In the genomic region with DNA sequence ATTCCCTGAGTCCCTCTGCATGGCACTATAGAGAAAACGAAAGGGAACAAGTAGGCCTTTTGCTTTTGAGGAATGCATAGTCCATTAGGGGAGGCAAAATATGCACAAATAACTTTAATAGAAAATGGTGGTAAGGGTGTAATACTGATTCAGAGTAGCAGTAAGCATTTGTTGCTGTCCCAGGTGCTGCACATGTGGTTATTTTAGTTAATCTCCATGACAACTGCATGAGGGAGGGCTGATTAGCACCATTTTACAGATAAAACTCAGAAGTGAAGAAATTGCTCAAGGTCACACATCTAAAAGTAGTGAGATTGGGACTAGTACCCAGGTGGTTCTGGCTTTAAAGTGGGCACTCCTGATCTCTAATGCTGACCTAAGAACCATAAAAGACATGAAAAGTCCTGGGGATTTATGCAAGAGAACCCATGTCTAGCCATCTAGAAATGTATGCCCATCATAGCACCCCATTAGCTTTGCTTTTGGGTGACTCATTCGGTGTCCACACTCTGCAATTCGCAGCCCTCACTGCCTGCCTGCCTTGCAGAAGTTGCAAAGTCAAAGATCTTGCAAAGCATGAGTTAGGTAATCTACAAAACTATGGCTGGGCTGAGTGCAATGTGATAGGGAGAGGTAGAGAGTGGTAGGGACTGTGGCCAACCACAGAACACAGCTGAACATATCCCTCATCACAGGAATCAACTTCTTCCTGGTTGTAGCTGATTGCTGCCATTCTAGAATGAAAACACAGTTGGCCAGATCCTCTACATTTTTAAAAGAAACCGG, we compare ENCODE assay signal across 17 cellular contexts.
"Had no signal": no experiment of that assay in that cellular context is flagged by ENCODE, and none has a peak within 500 bp of the region (broad histone marks: within the 10 kb centered on the region; RNA-seq: fewer than 3 reads in every experiment).

No MANE protein-coding gene starts in this region.

- ATAC-seq: activated CD8-positive, alpha-beta T cell treated with anti-CD3 and anti-CD28 coated beads, Interleukin-2, amount 10 ng/mL, durations not matched to agents 7 days and 5 days; foreskin keratinocyte; mucosa of descending colon; stimulated activated naive CD8-positive, alpha-beta T cell treated with anti-CD3 and anti-CD28 coated beads, Interleukin-15, Interleukin-2, amounts not matched to agents 100 U/mL and 50 U/mL, for 24 hours; upper lobe of right lung had no signal

- H3K4me1 ChIP-seq: ascending aorta, foreskin keratinocyte, upper lobe of right lung had no signal

- H3K4me3 Mint-ChIP-seq: activated CD8-positive, alpha-beta T cell treated with anti-CD3 and anti-CD28 coated beads, Interleukin-2, amount 10 ng/mL, durations not matched to agents 7 days and 5 days; activated T-helper 1 cell treated with anti-CD3 and anti-CD28 coated beads, Interleukin-12 subunit alpha, Interleukin-12 subunit beta, Interleukin-2, Interleukin-4 antibody, amounts not matched to agents 30 ng/mL and 10 ng/mL and 1 ng/mL, durations not matched to agents 14 hours and 24 hours and 36 hours; immature natural killer cell; nephron had no signal

- H3K27ac Mint-ChIP-seq: activated CD8-positive, alpha-beta T cell treated with anti-CD3 and anti-CD28 coated beads, Interleukin-2, amount 10 ng/mL, durations not matched to agents 7 days and 5 days; activated T-helper 1 cell treated with anti-CD3 and anti-CD28 coated beads, Interleukin-12 subunit alpha, Interleukin-12 subunit beta, Interleukin-2, Interleukin-4 antibody, amounts not matched to agents 30 ng/mL and 10 ng/mL and 1 ng/mL, durations not matched to agents 14 hours and 24 hours and 36 hours; immature natural killer cell; nephron had no signal

- H3K9me3 ChIP-seq: ascending aorta, mucosa of descending colon, upper lobe of right lung had no signal

- H3K27me3 ChIP-seq: ascending aorta, foreskin keratinocyte, upper lobe of right lung had no signal

- H3K27ac ChIP-seq: ascending aorta, cardiac muscle cell, foreskin keratinocyte, upper lobe of right lung, WERI-Rb-1 had no signal

- H3K9me3 Mint-ChIP-seq: activated T-helper 1 cell treated with anti-CD3 and anti-CD28 coated beads, Interleukin-12 subunit alpha, Interleukin-12 subunit beta, Interleukin-2, Interleukin-4 antibody, amounts not matched to agents 30 ng/mL and 10 ng/mL and 1 ng/mL, durations not matched to agents 14 hours and 24 hours and 36 hours; immature natural killer cell; nephron had no signal

- H3K36me3 ChIP-seq: ascending aorta, cardiac muscle cell, upper lobe of right lung, WERI-Rb-1 had no signal

- H3K4me1 Mint-ChIP-seq: immature natural killer cell, nephron had no signal

- H3K4me3 ChIP-seq: ascending aorta, cardiac muscle cell, lung, mucosa of descending colon, upper lobe of right lung had no signal

- H3K36me3 Mint-ChIP-seq: immature natural killer cell had no signal

- DNase-seq: activated CD4-positive, alpha-beta T cell treated with anti-CD3 and anti-CD28 coated beads for 4 hours; activated CD8-positive, alpha-beta memory T cell treated with anti-CD3 and anti-CD28 coated beads, Interleukin-2, amount 50 U/mL, for 48 hours; activated CD8-positive, alpha-beta T cell treated with anti-CD3 and anti-CD28 coated beads, Interleukin-2, amount 10 ng/mL, durations not matched to agents 7 days and 5 days; activated naive CD4-positive, alpha-beta T cell; foreskin keratinocyte; immature natural killer cell; mucosa of descending colon; stimulated activated CD4-positive, alpha-beta T cell treated with anti-CD3 and anti-CD28 coated beads, Interleukin-4, amount 100 ng/mL, for 1 hour; stimulated activated CD8-positive, alpha-beta memory T cell treated with anti-CD3 and anti-CD28 coated beads, Interleukin-4, amount 100 ng/mL, for 48 hours; stimulated activated naive CD8-positive, alpha-beta T cell treated with anti-CD3 and anti-CD28 coated beads, Interleukin-15, Interleukin-2, amounts not matched to agents 100 U/mL and 50 U/mL, for 24 hours; upper lobe of right lung; WERI-Rb-1 had no signal
